1 cellular context compared by ENCODE assay signal in genomic region chr9:104903609-104904008, GRCh38.
A peak's percentile ranks its signal among the peaks of the same experiment; 100 is the strongest.
TF ChIP-seq lines count a peak whose summit lies in the region.

No MANE protein-coding gene starts in this region.

TF ChIP-seq in HepG2, 621 proteins besides CTCF, POLR2A, EP300 and RAD21 (continued from another document):
- TF ChIP-seq ZBED4 (CRISPR knock-in tag; IDR thresholded peaks at IDR 0.05; ENCODE audit: borderline replicate concordance) (no peak), ZBTB38 (CRISPR knock-in tag; IDR thresholded peaks at IDR 0.05) (peak; percentile 52; the same call in 1 of the 2 replicates), ZNF136 (CRISPR knock-in tag; IDR thresholded peaks at IDR 0.05; ENCODE audit: low read depth) (no peak), HNF4A (CRISPR knock-in tag; IDR thresholded peaks at IDR 0.05) (0 out of 2 replicates have a peak, but pooled peaks have one; percentile 4), ZNF589 (CRISPR knock-in tag; conservative IDR thresholded peaks at IDR 0.05) (no peak), ZNF768 (CRISPR knock-in tag; IDR thresholded peaks at IDR 0.05) (peak; percentile 22; the same call in 1 of the 2 replicates), LCORL (IDR thresholded peaks at IDR 0.05) (no peak), LCORL (CRISPR knock-in tag; IDR thresholded peaks at IDR 0.05) (0 out of 2 replicates have a peak, but pooled peaks have one; percentile 16), FOSL2 (CRISPR knock-in tag; IDR thresholded peaks at IDR 0.05) (peak; percentile 71)
